10 cellular contexts compared by ENCODE assay signal in the genomic region with DNA sequence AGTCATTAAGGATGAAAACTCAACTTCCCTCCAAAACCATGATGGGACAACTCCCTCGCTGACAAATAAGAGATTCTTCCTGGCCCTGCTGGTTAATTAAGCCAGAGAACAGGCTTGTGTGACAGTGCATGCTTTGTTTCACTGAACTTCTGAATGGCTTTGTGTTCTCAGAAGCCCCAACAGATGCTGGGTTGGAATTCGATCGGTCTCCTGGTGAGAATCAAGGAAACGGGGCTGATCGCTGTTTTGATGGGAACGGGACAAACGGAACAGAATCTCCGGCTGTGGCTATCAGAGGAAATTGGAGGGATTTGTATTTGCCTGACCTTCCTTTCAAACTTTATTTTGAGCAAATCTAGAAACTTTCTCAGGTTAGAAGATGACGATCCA. TPM values are rescaled to one million over a fixed set of nuclear protein-coding genes. Genes with fewer than 3 reads are reported as not detected.
DNase-seq lines count a peak whose midpoint lies in the region; ATAC-seq and TF ChIP-seq lines count a peak whose summit lies in the region.
"Had no signal": no experiment of that assay in that cellular context is flagged by ENCODE, and none has a peak within 500 bp of the region (broad histone marks: within the 10 kb centered on the region; RNA-seq: fewer than 3 reads in every experiment).

No MANE protein-coding gene starts in this region.

- ATAC-seq in RWPE2 (ENCODE audit: low read depth) = no peak
- ATAC-seq in HG02840 (IDR thresholded peaks at IDR 0.05; ENCODE audit: low FRiP score, unreplicated experiment) = no peak
- ATAC-seq in HG02588 (IDR thresholded peaks at IDR 0.05; ENCODE audit: unreplicated experiment) = no peak

- no peaks in the 10 kb centered on the region for H3K9me3 ChIP-seq in RWPE2 (ENCODE audit: severe bottlenecking)

- H3K36me3 ChIP-seq in RWPE2 (ENCODE audit: low read depth) = peaks cover 25% of the 10 kb centered on the region

- H3K4me3 ChIP-seq in RWPE2 (ENCODE audit: severe bottlenecking) (no peak overlapping the region), fibroblast of the aortic adventitia (ENCODE audit: low read depth, low read length) (no peak overlapping the region)

- TF ChIP-seq CTCF in RWPE2 (IDR thresholded peaks at IDR 0.05; ENCODE audit: poor library complexity, severe bottlenecking) (no peak), fibroblast of the aortic adventitia (IDR thresholded peaks at IDR 0.05; ENCODE audit: insufficient read depth, low read length) (no peak)

- H3K27ac ChIP-seq in RWPE2 (ENCODE audit: poor library complexity, severe bottlenecking) = peak overlapping the region; percentile 6

- peaks cover 2% of the 10 kb centered on the region for H3K4me1 ChIP-seq in RWPE2 (ENCODE audit: insufficient read depth, poor library complexity, severe bottlenecking)

- peak; percentile 86 for DNase-seq in Ammon's horn (ENCODE audit: low spot score)
- no peak for DNase-seq in RWPE2 (ENCODE audit: low spot score)
- peak; percentile 16 for DNase-seq in fibroblast of the aortic adventitia (ENCODE audit: low read depth)
- DNase-seq in nucleus accumbens (lab: John Stamatoyannopoulos, UW) = peak in 42 of 56 donors; percentile 18 to 76 (median 55)
- no peak for DNase-seq in NCI-H1694 treated with DMSO at 0.1 percent for 48 hours (lab: John Stamatoyannopoulos, UW)
- DNase-seq in AML-193 (lab: John Stamatoyannopoulos, UW) = no peak
- DNase-seq: DMS79 treated with DMSO at 0.1 percent for 48 hours; stimulated activated CD4-positive, alpha-beta T cell treated with anti-CD3 and anti-CD28 coated beads, Interleukin-4, amount 100 ng/mL, for 24 hours had no signal

- no peaks in the 10 kb centered on the region for H3K27me3 ChIP-seq in RWPE2 (ENCODE audit: insufficient read depth, poor library complexity, severe bottlenecking)

RNA-seq across cellular contexts. Expression of a gene that starts 43.8 kb away (rescaled TPM):
- 105 and 213 TPM in 2 replicates for total RNA-seq in fibroblast of the aortic adventitia (ENCODE audit: low replicate concordance)

Comparison
In these comparisons a context has a peak if more than half of its experiments do, and no peak if none do; other contexts are left out.
1. DNase-seq: peak in Ammon's horn (single experiment), fibroblast of the aortic adventitia (single experiment) and nucleus accumbens (42 of 56); none in RWPE2 (single experiment), NCI-H1694 treated with DMSO at 0.1 percent for 48 hours (single experiment) and AML-193 (0 of 2).